Comparison of ENCODE assay signal across 10 cellular contexts in genomic region chr10:79104264-79104954, GRCh38. TPM values are rescaled to one million over a fixed set of nuclear protein-coding genes. Genes with fewer than 3 reads are reported as not detected.
DNase-seq lines count a peak whose midpoint lies in the region; ATAC-seq, FAIRE-seq and TF ChIP-seq lines count a peak whose summit lies in the region.
"Had no signal": no experiment of that assay in that cellular context is flagged by ENCODE, and none has a peak within 500 bp of the region (broad histone marks: within the 10 kb centered on the region; RNA-seq: fewer than 3 reads in every experiment).

No MANE protein-coding gene starts in this region.

- no peak for FAIRE-seq in astrocyte (lab: Jason Lieb, UNC)

- no peak overlapping the region for H3K4me3 ChIP-seq in HEK293 (ENCODE audit: low read depth, low read length)
- no peak overlapping the region for H3K4me3 ChIP-seq in astrocyte (ENCODE audit: insufficient read depth, low read depth, low read length)
- peak overlapping the region in 1 of 2 donors; percentile 40 for H3K4me3 ChIP-seq in stomach smooth muscle (ENCODE audit: low read length in 2 of 2)
- no peak overlapping the region for H3K4me3 ChIP-seq in Peyer's patch
- H3K4me3 ChIP-seq: colonic mucosa, skin epidermis had no signal

- DNase-seq in astrocyte (ENCODE audit: low read depth) (peak; percentile 70), iris pigment epithelial cell (ENCODE audit: low read depth) (peak; percentile 45), Peyer's patch (no peak), retina (no peak)
- DNase-seq: colonic mucosa, NCI-H1436 had no signal

- POLR2A ChIA-PET in HEK293 (lab: Yijun Ruan, JAX) = no interaction called here

- CTCF ChIA-PET in HEK293 (lab: Yijun Ruan, JAX) = interaction anchor here (0.7 to 1.9 kb wide), 3 partner anchors 91 to 428 kb away, joined by 3 to 8 read pairs (median 4); no protein-coding TSS in a partner anchor

- H3K27ac Mint-ChIP-seq in astrocyte (ENCODE audit: unreplicated experiment) = no peak overlapping the region

- H3K9me3 Mint-ChIP-seq in astrocyte (ENCODE audit: unreplicated experiment) = no peaks in the 10 kb centered on the region

- ATAC-seq in GM21619 (IDR thresholded peaks at IDR 0.05; ENCODE audit: unreplicated experiment) = no peak

- H3K4me1 ChIP-seq in HEK293 (ENCODE audit: control insufficient read depth, insufficient read depth, low read length) (peaks cover 5% of the 10 kb centered on the region; the same call in 1 of the 2 replicates), astrocyte (ENCODE audit: insufficient read depth, low read length) (peaks cover 57% of the 10 kb centered on the region), stomach smooth muscle (ENCODE audit: control insufficient read depth, insufficient read depth, low read length) (peaks cover 77% of the 10 kb centered on the region), Peyer's patch (peaks cover 8 to 69% (median 10%) of the 10 kb centered on the region in 4 donors)

- H3K4me1 Mint-ChIP-seq in astrocyte (ENCODE audit: low read depth, unreplicated experiment) = peaks cover 28% of the 10 kb centered on the region

- no peak overlapping the region for H3K4me3 Mint-ChIP-seq in astrocyte (ENCODE audit: unreplicated experiment)

- TF ChIP-seq CTCF in HEK293 (tag by site-specific recombination; IDR thresholded peaks at IDR 0.05) (no peak), astrocyte (IDR thresholded peaks at IDR 0.05; ENCODE audit: insufficient read depth, low read depth, low read length) (no peak), Peyer's patch (IDR thresholded peaks at IDR 0.05) (no peak)

- no peaks in the 10 kb centered on the region for H3K27me3 Mint-ChIP-seq in astrocyte (ENCODE audit: low read depth, unreplicated experiment)

- H4K20me1 ChIP-seq in astrocyte (ENCODE audit: insufficient read depth, low read length) = peaks cover 100% of the 10 kb centered on the region

- H3K27me3 ChIP-seq in astrocyte (ENCODE audit: insufficient read depth, low read length) (no peaks in the 10 kb centered on the region), stomach smooth muscle (ENCODE audit: control insufficient read depth in 1 of 2, insufficient read depth in 2 of 2, low read length in 2 of 2) (no peaks in the 10 kb centered on the region), Peyer's patch (no peaks in the 10 kb centered on the region)
- H3K27me3 ChIP-seq: colonic mucosa had no signal

- H3K4me2 ChIP-seq in astrocyte (ENCODE audit: low read length) = peak overlapping the region; percentile 35

- peaks cover 4% of the 10 kb centered on the region for H3K36me3 Mint-ChIP-seq in astrocyte (ENCODE audit: low read depth, unreplicated experiment)

- TF ChIP-seq POLR2A in Peyer's patch (IDR thresholded peaks at IDR 0.05) = no peak

- no peaks in the 10 kb centered on the region for H3K36me3 ChIP-seq in HEK293 (ENCODE audit: control insufficient read depth in 2 of 2, insufficient read depth in 1 of 2, low read length in 2 of 2)
- no peaks in the 10 kb centered on the region for H3K36me3 ChIP-seq in astrocyte (ENCODE audit: insufficient read depth, low read length)
- H3K36me3 ChIP-seq in stomach smooth muscle (ENCODE audit: control insufficient read depth in 2 of 2, insufficient read depth in 2 of 2, low read length in 2 of 2) = no peaks in the 10 kb centered on the region
- no peaks in the 10 kb centered on the region for H3K36me3 ChIP-seq in Peyer's patch
- H3K36me3 ChIP-seq: colonic mucosa had no signal

- H3K9me3 ChIP-seq in HEK293 (ENCODE audit: control insufficient read depth, insufficient read depth, low read depth, low read length) (no peaks in the 10 kb centered on the region), astrocyte (ENCODE audit: insufficient read depth, low read depth, low read length) (no peaks in the 10 kb centered on the region), stomach smooth muscle (ENCODE audit: control insufficient read depth in 2 of 2, low read length in 2 of 2) (no peaks in the 10 kb centered on the region), Peyer's patch (no peaks in the 10 kb centered on the region)
- H3K9me3 ChIP-seq: colonic mucosa had no signal

- no peak overlapping the region for H3K27ac ChIP-seq in HEK293 (ENCODE audit: extremely low read depth, low read depth, low read length)
- no peak overlapping the region for H3K27ac ChIP-seq in astrocyte (ENCODE audit: low read depth, low read length)
- H3K27ac ChIP-seq in stomach smooth muscle (ENCODE audit: low read length) = peak overlapping the region; percentile 73
- peak overlapping the region in 1 of 4 donors; percentile 12 for H3K27ac ChIP-seq in Peyer's patch
- H3K27ac ChIP-seq: colonic mucosa had no signal

- no peak overlapping the region for H2AFZ ChIP-seq in astrocyte (ENCODE audit: low read depth, low read length)

- H3K9ac ChIP-seq in astrocyte (ENCODE audit: low read length) (peak overlapping the region; percentile 35), stomach smooth muscle (ENCODE audit: low read length in 2 of 2) (no peak overlapping the region)

- H3K79me2 ChIP-seq in astrocyte (ENCODE audit: insufficient read depth, low read length) = peaks cover 100% of the 10 kb centered on the region

TF ChIP-seq in HEK293, 187 proteins besides CTCF, POLR2A, EP300 and RAD21:
- TF ChIP-seq, protein P1, sequence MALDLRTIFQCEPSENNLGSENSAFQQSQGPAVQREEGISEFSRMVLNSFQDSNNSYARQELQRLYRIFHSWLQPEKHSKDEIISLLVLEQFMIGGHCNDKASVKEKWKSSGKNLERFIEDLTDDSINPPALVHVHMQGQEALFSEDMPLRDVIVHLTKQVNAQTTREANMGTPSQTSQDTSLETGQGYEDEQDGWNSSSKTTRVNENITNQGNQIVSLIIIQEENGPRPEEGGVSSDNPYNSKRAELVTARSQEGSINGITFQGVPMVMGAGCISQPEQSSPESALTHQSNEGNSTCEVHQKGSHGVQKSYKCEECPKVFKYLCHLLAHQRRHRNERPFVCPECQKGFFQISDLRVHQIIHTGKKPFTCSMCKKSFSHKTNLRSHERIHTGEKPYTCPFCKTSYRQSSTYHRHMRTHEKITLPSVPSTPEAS (tag by site-specific recombination; IDR thresholded peaks at IDR 0.05) = peak; percentile 57; the same call in 1 of the 2 replicates
- TF ChIP-seq ZNF677 (tag by site-specific recombination; IDR thresholded peaks at IDR 0.05) = no peak

RNA-seq across cellular contexts. Expression of gene ZMIZ1, which starts 35.6 kb away (rescaled TPM):
- 45.5 and 49.7 TPM in 2 replicates for total RNA-seq in astrocyte
- total RNA-seq in Peyer's patch = 10 to 100 TPM; 40.4 to 86.7 (median 73.2) TPM

Comparison
In these comparisons a context has a peak if more than half of its experiments do, and no peak if none do; other contexts are left out.
1. DNase-seq: peak in astrocyte (single experiment) and iris pigment epithelial cell (single experiment); none in Peyer's patch (0 of 3) and retina (single experiment).